In the genomic region with DNA sequence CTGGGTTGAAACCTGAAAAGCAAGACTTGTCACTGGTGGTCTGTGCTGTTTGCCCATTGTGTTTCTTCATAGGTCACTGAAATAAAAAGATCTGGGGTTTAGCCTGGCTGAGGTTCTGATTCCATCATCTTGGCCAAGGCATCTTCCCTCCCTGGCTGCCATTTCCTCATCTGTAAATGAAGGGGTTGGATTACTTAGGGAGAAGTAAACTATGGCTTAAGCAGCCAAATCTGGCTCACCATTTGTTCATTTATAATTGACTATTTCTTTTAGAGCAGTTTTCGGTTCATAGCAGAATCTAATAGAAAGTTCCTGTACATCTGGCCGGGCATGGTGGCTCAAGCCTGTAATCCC, we compare ENCODE assay signal across 12 cellular contexts. TPM values are rescaled to one million over a fixed set of nuclear protein-coding genes. Genes with fewer than 3 reads are reported as not detected.
DNase-seq lines count a peak whose midpoint lies in the region; TF ChIP-seq lines count a peak whose summit lies in the region.
"Had no signal": no experiment of that assay in that cellular context is flagged by ENCODE, and none has a peak within 500 bp of the region (broad histone marks: within the 10 kb centered on the region; RNA-seq: fewer than 3 reads in every experiment).

No MANE protein-coding gene starts in this region.

- no peaks in the 10 kb centered on the region for H3K27me3 ChIP-seq in A673 (replicated peaks; ENCODE audit: insufficient read depth, low read depth, low read length, poor library complexity)
- no peaks in the 10 kb centered on the region for H3K27me3 ChIP-seq in dorsolateral prefrontal cortex
- H3K27me3 ChIP-seq in prostate gland (replicated peaks; ENCODE audit: insufficient read depth): no peaks in the 10 kb centered on the region

- H3K36me3 ChIP-seq in A673 (ENCODE audit: insufficient read depth, low read length, poor library complexity, severe bottlenecking) (no peaks in the 10 kb centered on the region), prostate gland (no peaks in the 10 kb centered on the region)

- H3K27ac ChIP-seq in A673 (ENCODE audit: low read depth, low read length, poor library complexity, severe bottlenecking) (peak overlapping the region; percentile 80), angular gyrus (ENCODE audit: low read depth, low read length) (peak overlapping the region; percentile 53), dorsolateral prefrontal cortex (peak overlapping the region in 53 of 59 donors; percentile 7 to 89 (median 71)), prostate gland (no peak overlapping the region)
- H3K27ac ChIP-seq: 22Rv1 had no signal

- H3K4me3 ChIP-seq in A673 (ENCODE audit: low read depth, low read length, poor library complexity, severe bottlenecking): no peak overlapping the region
- H3K4me3 ChIP-seq in dorsolateral prefrontal cortex: no peak overlapping the region
- no peak overlapping the region for H3K4me3 ChIP-seq in prostate gland

- H3K4me1 Mint-ChIP-seq in neural crest cell: peaks cover 43% of the 10 kb centered on the region
- H3K4me1 Mint-ChIP-seq in activated T-helper 1 cell treated with anti-CD3 and anti-CD28 coated beads, Interleukin-12 subunit alpha, Interleukin-12 subunit beta, Interleukin-2, Interleukin-4 antibody, amounts not matched to agents 30 ng/mL and 10 ng/mL and 1 ng/mL, durations not matched to agents 14 hours and 24 hours and 36 hours (ENCODE audit: low read depth): no peaks in the 10 kb centered on the region
- H3K4me1 Mint-ChIP-seq in activated CD4-positive, alpha-beta memory T cell treated with anti-CD3 and anti-CD28 coated beads, Interleukin-2, amount 10 ng/mL, durations not matched to agents 7 days and 5 days: peaks cover 5% of the 10 kb centered on the region

- intact Hi-C loops in A673 (cut with micrococcal nuclease; ENCODE audit: unreplicated experiment): no loop called here
- intact Hi-C loops in dorsolateral prefrontal cortex (cut with DNase I): loop anchor here (2.0 to 10.0 kb wide), 2 partner anchors 53 kb away; a partner anchor contains a TSS
- intact Hi-C loops in prostate gland (cut with DNase I): no loop called here
- intact Hi-C loops in activated T-helper 1 cell treated with anti-CD3 and anti-CD28 coated beads, Interleukin-12 subunit alpha, Interleukin-12 subunit beta, Interleukin-2, Interleukin-4 antibody, amounts not matched to agents 30 ng/mL and 10 ng/mL and 1 ng/mL, durations not matched to agents 14 hours and 24 hours and 36 hours (cut with micrococcal nuclease): no loop called here

- 88% methylated on average over 2 of the region's 2 CpGs for WGBS in prostate gland

- H3K36me3 Mint-ChIP-seq in neural crest cell (ENCODE audit: low read depth): peaks cover 11% of the 10 kb centered on the region
- peaks cover 12% of the 10 kb centered on the region for H3K36me3 Mint-ChIP-seq in activated T-helper 1 cell treated with anti-CD3 and anti-CD28 coated beads, Interleukin-12 subunit alpha, Interleukin-12 subunit beta, Interleukin-2, Interleukin-4 antibody, amounts not matched to agents 30 ng/mL and 10 ng/mL and 1 ng/mL, durations not matched to agents 14 hours and 24 hours and 36 hours (ENCODE audit: low read depth)
- peaks cover 21% of the 10 kb centered on the region for H3K36me3 Mint-ChIP-seq in activated CD4-positive, alpha-beta memory T cell treated with anti-CD3 and anti-CD28 coated beads, Interleukin-2, amount 10 ng/mL, durations not matched to agents 7 days and 5 days (ENCODE audit: low read depth)

- BruUV-seq in A673 (replicated peaks; lab: Mats Ljungman, UMichigan): no TSS peak

- POLR2A ChIA-PET in A673 (lab: Charles Lee; ENCODE audit: low non-redundant PET): no interaction called here
- POLR2A ChIA-PET in activated CD4-positive, alpha-beta memory T cell treated with anti-CD3 and anti-CD28 coated beads, Interleukin-2, amount 10 ng/mL, durations not matched to agents 7 days and 5 days (lab: Charles Lee): no interaction called here

- TF ChIP-seq POLR2A in prostate gland (IDR thresholded peaks at IDR 0.05): no peak

- TF ChIP-seq CTCF in A673 (conservative IDR thresholded peaks at IDR 0.05; ENCODE audit: low read depth, low read length) (no peak), dorsolateral prefrontal cortex (IDR thresholded peaks at IDR 0.05 in 54 of 56, conservative IDR thresholded peaks at IDR 0.05 in 2 of 56; ENCODE audit: low read depth in 1 of 56, partially characterized antibody in 56 of 56) (no peak), neural crest cell (conservative IDR thresholded peaks at IDR 0.05) (no peak), prostate gland (IDR thresholded peaks at IDR 0.05) (no peak)

- H3K4me3 Mint-ChIP-seq in neural crest cell: no peak overlapping the region
- no peak overlapping the region for H3K4me3 Mint-ChIP-seq in activated T-helper 1 cell treated with anti-CD3 and anti-CD28 coated beads, Interleukin-12 subunit alpha, Interleukin-12 subunit beta, Interleukin-2, Interleukin-4 antibody, amounts not matched to agents 30 ng/mL and 10 ng/mL and 1 ng/mL, durations not matched to agents 14 hours and 24 hours and 36 hours
- H3K4me3 Mint-ChIP-seq in activated CD4-positive, alpha-beta memory T cell treated with anti-CD3 and anti-CD28 coated beads, Interleukin-2, amount 10 ng/mL, durations not matched to agents 7 days and 5 days: no peak overlapping the region
- H3K4me3 Mint-ChIP-seq: CD4-positive, alpha-beta T cell had no signal

- no peaks in the 10 kb centered on the region for H3K9me3 Mint-ChIP-seq in neural crest cell
- no peaks in the 10 kb centered on the region for H3K9me3 Mint-ChIP-seq in activated T-helper 1 cell treated with anti-CD3 and anti-CD28 coated beads, Interleukin-12 subunit alpha, Interleukin-12 subunit beta, Interleukin-2, Interleukin-4 antibody, amounts not matched to agents 30 ng/mL and 10 ng/mL and 1 ng/mL, durations not matched to agents 14 hours and 24 hours and 36 hours
- no peaks in the 10 kb centered on the region for H3K9me3 Mint-ChIP-seq in activated CD4-positive, alpha-beta memory T cell treated with anti-CD3 and anti-CD28 coated beads, Interleukin-2, amount 10 ng/mL, durations not matched to agents 7 days and 5 days
- H3K9me3 Mint-ChIP-seq: CD4-positive, alpha-beta T cell had no signal

- no peaks in the 10 kb centered on the region for H3K27me3 Mint-ChIP-seq in neural crest cell (ENCODE audit: low read depth)
- no peaks in the 10 kb centered on the region for H3K27me3 Mint-ChIP-seq in activated T-helper 1 cell treated with anti-CD3 and anti-CD28 coated beads, Interleukin-12 subunit alpha, Interleukin-12 subunit beta, Interleukin-2, Interleukin-4 antibody, amounts not matched to agents 30 ng/mL and 10 ng/mL and 1 ng/mL, durations not matched to agents 14 hours and 24 hours and 36 hours (ENCODE audit: insufficient read depth)
- H3K27me3 Mint-ChIP-seq in activated CD4-positive, alpha-beta memory T cell treated with anti-CD3 and anti-CD28 coated beads, Interleukin-2, amount 10 ng/mL, durations not matched to agents 7 days and 5 days: no peaks in the 10 kb centered on the region
- H3K27me3 Mint-ChIP-seq: CD4-positive, alpha-beta T cell had no signal

- CTCF ChIA-PET in A673 (lab: Charles Lee): no interaction called here
- CTCF ChIA-PET in activated CD4-positive, alpha-beta memory T cell treated with anti-CD3 and anti-CD28 coated beads, Interleukin-2, amount 10 ng/mL, durations not matched to agents 7 days and 5 days (lab: Charles Lee): no interaction called here

- peaks cover 18% of the 10 kb centered on the region for H3K4me1 ChIP-seq in A673 (ENCODE audit: insufficient read depth, low read length, poor library complexity, severe bottlenecking)
- no peaks in the 10 kb centered on the region for H3K4me1 ChIP-seq in prostate gland (replicated peaks)

- peak overlapping the region; percentile 65 for H3K27ac Mint-ChIP-seq in neural crest cell (ENCODE audit: unreplicated experiment)
- H3K27ac Mint-ChIP-seq in activated T-helper 1 cell treated with anti-CD3 and anti-CD28 coated beads, Interleukin-12 subunit alpha, Interleukin-12 subunit beta, Interleukin-2, Interleukin-4 antibody, amounts not matched to agents 30 ng/mL and 10 ng/mL and 1 ng/mL, durations not matched to agents 14 hours and 24 hours and 36 hours: no peak overlapping the region
- H3K27ac Mint-ChIP-seq in activated CD4-positive, alpha-beta memory T cell treated with anti-CD3 and anti-CD28 coated beads, Interleukin-2, amount 10 ng/mL, durations not matched to agents 7 days and 5 days: no peak overlapping the region
- H3K27ac Mint-ChIP-seq: CD4-positive, alpha-beta T cell had no signal

- H3K9me3 ChIP-seq in A673 (ENCODE audit: low read depth, low read length, poor library complexity, severe bottlenecking): no peaks in the 10 kb centered on the region
- no peaks in the 10 kb centered on the region for H3K9me3 ChIP-seq in prostate gland

- DNase-seq in A673 (ENCODE audit: low spot score): no peak
- DNase-seq in dorsolateral prefrontal cortex: no peak
- no peak for DNase-seq in neural crest cell (ENCODE audit: low read depth, low spot score)
- no peak for DNase-seq in prostate gland (ENCODE audit: low spot score)
- no peak for DNase-seq in activated T-helper 1 cell treated with anti-CD3 and anti-CD28 coated beads, Interleukin-12 subunit alpha, Interleukin-12 subunit beta, Interleukin-2, Interleukin-4 antibody, amounts not matched to agents 30 ng/mL and 10 ng/mL and 1 ng/mL, durations not matched to agents 14 hours and 24 hours and 36 hours (ENCODE audit: low spot score)
- DNase-seq in activated CD4-positive, alpha-beta memory T cell treated with anti-CD3 and anti-CD28 coated beads, Interleukin-2, amount 10 ng/mL, durations not matched to agents 7 days and 5 days: no peak
- DNase-seq in SKM-1 treated with dmso at 0.1 percent for 144 hours (lab: John Stamatoyannopoulos, UW; ENCODE audit: unreplicated experiment): no peak
- DNase-seq: ACHN; Calu3; CD4-positive, alpha-beta T cell had no signal

RNA-seq across cellular contexts. Expression of a gene that starts 52.3 kb away (rescaled TPM):
- total RNA-seq in A673 (2021) (161 and 177 TPM in 2 replicates), dorsolateral prefrontal cortex (1,000 to 10,000 TPM in 48 of 120 experiments, 100 to 1,000 TPM in 72; 191 to 1,478 (median 946) TPM), neural crest cell (154 and 162 TPM in 2 replicates), prostate gland (10 to 100 TPM; 41.9 to 62.4 TPM)
- 128 and 139 TPM in 2 replicates for total RNA-seq in activated T-helper 1 cell treated with anti-CD3 and anti-CD28 coated beads, Interleukin-12 subunit alpha, Interleukin-12 subunit beta, Interleukin-2, Interleukin-4 antibody, amounts not matched to agents 30 ng/mL and 10 ng/mL and 1 ng/mL, durations not matched to agents 14 hours and 24 hours and 36 hours
- 100 to 1,000 TPM; 203 to 211 TPM for total RNA-seq in activated CD4-positive, alpha-beta memory T cell treated with anti-CD3 and anti-CD28 coated beads, Interleukin-2, amount 10 ng/mL, durations not matched to agents 7 days and 5 days

Comparison
In these comparisons a context has a peak if more than half of its experiments do, and no peak if none do; other contexts are left out.
1. H3K27ac ChIP-seq: peak in A673 (single experiment), angular gyrus (single experiment) and dorsolateral prefrontal cortex (53 of 59); none in prostate gland (0 of 2).
2. intact Hi-C loops: an anchor here in dorsolateral prefrontal cortex (2.0 to 10.0 kb wide); none called in A673, prostate gland and activated T-helper 1 cell treated with anti-CD3 and anti-CD28 coated beads, Interleukin-12 subunit alpha, Interleukin-12 subunit beta, Interleukin-2, Interleukin-4 antibody, amounts not matched to agents 30 ng/mL and 10 ng/mL and 1 ng/mL, durations not matched to agents 14 hours and 24 hours and 36 hours.